In the genomic region with DNA sequence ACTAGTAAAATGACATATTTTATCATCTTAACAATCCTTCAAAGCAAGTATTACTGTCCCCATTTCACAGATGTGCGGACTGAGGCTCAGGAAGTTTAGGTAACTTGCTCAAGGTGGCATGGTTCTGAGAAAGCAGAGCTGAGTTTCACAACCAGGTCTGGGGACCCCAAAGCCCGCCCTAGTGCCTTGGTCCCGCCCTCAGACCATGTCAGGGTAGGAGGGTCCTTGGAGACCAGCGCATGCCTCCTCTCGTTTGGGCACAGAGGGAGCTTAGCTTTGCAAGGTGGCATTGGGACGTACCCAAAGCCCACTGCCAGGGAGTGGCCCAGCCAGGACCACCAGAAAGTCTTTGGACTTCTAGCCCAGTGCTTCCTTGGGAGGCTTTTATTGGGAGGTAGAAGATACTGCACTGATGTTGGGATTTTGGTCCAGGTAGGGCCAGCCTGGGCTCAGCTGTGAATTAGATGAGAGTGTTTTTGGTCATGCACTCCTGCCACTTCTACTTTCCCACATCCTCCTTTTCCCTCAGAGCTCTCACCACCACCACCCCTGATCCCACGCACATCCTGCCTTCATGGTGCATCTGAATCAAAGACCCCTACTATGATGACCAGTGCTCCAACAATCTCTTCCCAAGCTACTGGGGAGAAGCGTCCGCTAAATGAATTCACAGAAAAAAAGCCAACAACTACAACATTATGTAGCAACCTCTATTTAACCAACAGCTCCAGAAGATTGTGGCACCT, we compare ENCODE assay signal across 22 cellular contexts.
"Had no signal": no experiment of that assay in that cellular context is flagged by ENCODE, and none has a peak within 500 bp of the region (broad histone marks: within the 10 kb centered on the region; RNA-seq: fewer than 3 reads in every experiment).

No MANE protein-coding gene starts in this region.

- H3K36me3 ChIP-seq: transverse colon, uterus had no signal

- ATAC-seq: activated CD4-positive, alpha-beta T cell treated with anti-CD3 and anti-CD28 coated beads for 36 hours; left ventricle myocardium superior; stimulated activated naive CD8-positive, alpha-beta T cell treated with anti-CD3 and anti-CD28 coated beads, Interleukin-15, amount 100 ng/mL, for 72 hours; T-helper 17 cell had no signal

- H3K4me1 Mint-ChIP-seq: activated B cell treated with CpG ODN at 0.5 μM for 24 hours had no signal

- H3K27ac ChIP-seq: transverse colon, uterus had no signal

- H3K4me3 Mint-ChIP-seq: activated B cell treated with CpG ODN at 0.5 μM for 24 hours; activated CD4-positive, alpha-beta T cell treated with anti-CD3 and anti-CD28 coated beads for 36 hours; activated naive CD4-positive, alpha-beta T cell treated with anti-CD3 and anti-CD28 coated beads, Interleukin-2, amount 50 U/mL, for 24 hours; brain; dendritic cell treated with granulocyte-macrophage colony-stimulating factor and Interleukin-4, amounts not matched to agents 40 ng/mL and 50 ng/mL, for 4 days; nephron; stimulated activated naive CD8-positive, alpha-beta T cell treated with anti-CD3 and anti-CD28 coated beads, Interleukin-15, amount 100 ng/mL, for 72 hours; T-helper 17 cell had no signal

- DNase-seq: activated B cell treated with CpG ODN at 0.5 μM for 24 hours; activated CD4-positive, alpha-beta T cell treated with anti-CD3 and anti-CD28 coated beads for 36 hours; activated CD4-positive, alpha-beta T cell treated with anti-CD3 and anti-CD28 coated beads, Interleukin-2, amount 50 U/mL, for 4 hours; activated gamma-delta T cell; activated T-cell treated with anti-CD3 and anti-CD28 coated beads for 4 hours; aorta; effector CD8-positive, alpha-beta T cell; foreskin melanocyte; glutamatergic neuron; hippocampal formation; left ventricle myocardium superior; stimulated activated CD4-positive, alpha-beta T cell treated with anti-CD3 and anti-CD28 coated beads, Interleukin-1b, Interleukin-23, amount 100 ng/mL, for 48 hours; stimulated activated naive CD8-positive, alpha-beta T cell treated with anti-CD3 and anti-CD28 coated beads, Interleukin-15, amount 100 ng/mL, for 72 hours; SW 1271; T-helper 17 cell; transverse colon; uterus had no signal

- H3K9me3 Mint-ChIP-seq: activated naive CD4-positive, alpha-beta T cell treated with anti-CD3 and anti-CD28 coated beads, Interleukin-2, amount 50 U/mL, for 24 hours had no signal

- H3K27ac Mint-ChIP-seq: activated B cell treated with CpG ODN at 0.5 μM for 24 hours; activated CD4-positive, alpha-beta T cell treated with anti-CD3 and anti-CD28 coated beads for 36 hours; brain; dendritic cell treated with granulocyte-macrophage colony-stimulating factor and Interleukin-4, amounts not matched to agents 40 ng/mL and 50 ng/mL, for 4 days; nephron; progenitor cell of endocrine pancreas; stimulated activated naive CD8-positive, alpha-beta T cell treated with anti-CD3 and anti-CD28 coated beads, Interleukin-15, amount 100 ng/mL, for 72 hours; T-helper 17 cell had no signal

- H3K4me3 ChIP-seq: transverse colon, uterus had no signal

- H3K27me3 ChIP-seq: uterus had no signal

- H3K36me3 Mint-ChIP-seq: activated naive CD4-positive, alpha-beta T cell treated with anti-CD3 and anti-CD28 coated beads, Interleukin-2, amount 50 U/mL, for 24 hours; brain had no signal

- H3K9me3 ChIP-seq: transverse colon, uterus had no signal

- H3K4me1 ChIP-seq: transverse colon had no signal
